ENCODE assay signal across 31 cellular contexts in the genomic region with DNA sequence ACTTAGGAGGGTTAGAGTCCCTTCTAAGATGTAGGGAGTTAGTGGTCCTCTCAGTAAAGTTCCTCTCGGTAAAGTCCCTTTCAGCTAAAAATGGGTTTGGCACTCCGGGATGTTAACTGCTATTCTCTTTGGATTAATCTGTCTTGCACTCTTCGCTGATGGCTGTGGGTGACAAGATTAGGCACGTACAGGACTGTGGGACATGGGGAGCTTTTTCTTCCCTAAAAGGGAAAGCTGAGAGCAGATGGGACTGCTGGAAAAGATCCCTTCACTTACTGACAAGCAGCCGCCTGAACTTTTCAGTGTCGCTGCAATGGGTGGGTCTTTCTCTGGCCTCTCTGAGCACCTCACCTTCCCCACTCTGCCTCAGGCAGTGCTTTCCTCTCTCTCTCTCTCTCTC. TPM values are rescaled to one million over a fixed set of nuclear protein-coding genes. Genes with fewer than 3 reads are reported as not detected.
"Had no signal": no experiment of that assay in that cellular context is flagged by ENCODE, and none has a peak within 500 bp of the region (broad histone marks: within the 10 kb centered on the region; RNA-seq: fewer than 3 reads in every experiment).

No MANE protein-coding gene starts in this region.

- H3K27me3 ChIP-seq: ovary, vagina had no signal

- H3K36me3 ChIP-seq: ovary, prostate gland, thoracic aorta, vagina had no signal

- H3K4me1 Mint-ChIP-seq: activated CD4-positive, alpha-beta T cell treated with anti-CD3 and anti-CD28 coated beads for 36 hours; activated naive CD4-positive, alpha-beta T cell treated with anti-CD3 and anti-CD28 coated beads, Interleukin-2, amount 50 U/mL, for 24 hours; central memory CD8-positive, alpha-beta T cell; mesothelial cell of epicardium; naive thymus-derived CD8-positive, alpha-beta T cell; stimulated activated effector memory CD8-positive, alpha-beta T cell treated with anti-CD3 and anti-CD28 coated beads, Interleukin-12 subunit alpha, Interleukin-12 subunit beta, amount 100 ng/mL, for 72 hours; stimulated activated naive CD8-positive, alpha-beta T cell treated with anti-CD3 and anti-CD28 coated beads, Interleukin-15, amount 100 ng/mL, for 72 hours; WTC11 had no signal

- H3K27ac Mint-ChIP-seq: activated CD4-positive, alpha-beta T cell treated with anti-CD3 and anti-CD28 coated beads for 36 hours; activated naive CD4-positive, alpha-beta T cell treated with anti-CD3 and anti-CD28 coated beads, Interleukin-2, amount 50 U/mL, for 24 hours; activated T-cell treated with anti-CD3 and anti-CD28 coated beads, Interleukin-2, amount 50 U/mL, for 72 hours; brain; effector memory CD8-positive, alpha-beta T cell; mesothelial cell of epicardium; naive thymus-derived CD8-positive, alpha-beta T cell; stimulated activated effector memory CD8-positive, alpha-beta T cell treated with anti-CD3 and anti-CD28 coated beads, Interleukin-12 subunit alpha, Interleukin-12 subunit beta, amount 100 ng/mL, for 72 hours; stimulated activated naive CD8-positive, alpha-beta T cell treated with anti-CD3 and anti-CD28 coated beads, Interleukin-15, amount 100 ng/mL, for 72 hours; T-helper 1 cell treated with Interleukin-12 subunit alpha and Interleukin-12 subunit beta and Interleukin-4 antibody, amounts not matched to agents 30 μg/mL and 1 μg/mL, for 36 hours; type B pancreatic cell; WTC11 had no signal

- H3K36me3 Mint-ChIP-seq: activated naive CD4-positive, alpha-beta T cell treated with anti-CD3 and anti-CD28 coated beads, Interleukin-2, amount 50 U/mL, for 24 hours; brain; mesothelial cell of epicardium; naive thymus-derived CD8-positive, alpha-beta T cell; stimulated activated effector memory CD8-positive, alpha-beta T cell treated with anti-CD3 and anti-CD28 coated beads, Interleukin-12 subunit alpha, Interleukin-12 subunit beta, amount 100 ng/mL, for 72 hours; type B pancreatic cell had no signal

- H3K27me3 Mint-ChIP-seq: activated naive CD4-positive, alpha-beta T cell treated with anti-CD3 and anti-CD28 coated beads, Interleukin-2, amount 50 U/mL, for 24 hours; stimulated activated naive CD8-positive, alpha-beta T cell treated with anti-CD3 and anti-CD28 coated beads, Interleukin-15, amount 100 ng/mL, for 72 hours had no signal

- H3K4me3 Mint-ChIP-seq: activated CD4-positive, alpha-beta T cell treated with anti-CD3 and anti-CD28 coated beads for 36 hours; activated naive CD4-positive, alpha-beta T cell treated with anti-CD3 and anti-CD28 coated beads, Interleukin-2, amount 50 U/mL, for 24 hours; activated T-cell treated with anti-CD3 and anti-CD28 coated beads, Interleukin-2, amount 50 U/mL, for 72 hours; brain; central memory CD8-positive, alpha-beta T cell; effector memory CD8-positive, alpha-beta T cell; mesothelial cell of epicardium; naive thymus-derived CD8-positive, alpha-beta T cell; stimulated activated effector memory CD8-positive, alpha-beta T cell treated with anti-CD3 and anti-CD28 coated beads, Interleukin-12 subunit alpha, Interleukin-12 subunit beta, amount 100 ng/mL, for 72 hours; stimulated activated naive CD8-positive, alpha-beta T cell treated with anti-CD3 and anti-CD28 coated beads, Interleukin-15, amount 100 ng/mL, for 72 hours; T-helper 1 cell treated with Interleukin-12 subunit alpha and Interleukin-12 subunit beta and Interleukin-4 antibody, amounts not matched to agents 30 μg/mL and 1 μg/mL, for 36 hours; type B pancreatic cell; WTC11 had no signal

- H3K27ac ChIP-seq: ovary, prostate gland, skin epidermis, thoracic aorta, vagina had no signal

- ATAC-seq: activated CD4-positive, alpha-beta T cell treated with anti-CD3 and anti-CD28 coated beads for 36 hours; activated T-cell treated with anti-CD3 and anti-CD28 coated beads, Interleukin-2, amount 50 U/mL, for 72 hours; effector memory CD8-positive, alpha-beta T cell; esophagus mucosa; left lobe of liver; naive thymus-derived CD8-positive, alpha-beta T cell; stimulated activated effector memory CD8-positive, alpha-beta T cell treated with anti-CD3 and anti-CD28 coated beads, Interleukin-12 subunit alpha, Interleukin-12 subunit beta, amount 100 ng/mL, for 72 hours; stimulated activated naive CD8-positive, alpha-beta T cell treated with anti-CD3 and anti-CD28 coated beads, Interleukin-15, amount 100 ng/mL, for 72 hours; WTC11 had no signal

- H3K4me1 ChIP-seq: prostate gland, vagina had no signal

- DNase-seq: activated CD4-positive, alpha-beta T cell treated with anti-CD3 and anti-CD28 coated beads for 36 hours; activated CD4-positive, alpha-beta T cell treated with anti-CD3 and anti-CD28 coated beads, Interleukin-2, amount 50 U/mL, for 48 hours; activated gamma-delta T cell treated with Interleukin-2 at 50 U/mL for 16 hours; activated T-cell treated with anti-CD3 and anti-CD28 coated beads, Interleukin-2, amount 50 U/mL, for 72 hours; aorta; effector memory CD8-positive, alpha-beta T cell; naive thymus-derived CD8-positive, alpha-beta T cell; stimulated activated CD4-positive, alpha-beta T cell treated with anti-CD3 and anti-CD28 coated beads, Interleukin-1b, Interleukin-23, amount 100 ng/mL, for 48 hours; stimulated activated naive CD8-positive, alpha-beta T cell treated with anti-CD3 and anti-CD28 coated beads, Interleukin-15, amount 100 ng/mL, for 72 hours; T1000 had no signal

- H3K4me3 ChIP-seq: ovary, prostate gland, skin epidermis, thoracic aorta, vagina had no signal

- H3K9me3 Mint-ChIP-seq: activated naive CD4-positive, alpha-beta T cell treated with anti-CD3 and anti-CD28 coated beads, Interleukin-2, amount 50 U/mL, for 24 hours; activated T-cell treated with anti-CD3 and anti-CD28 coated beads, Interleukin-2, amount 50 U/mL, for 72 hours; brain; central memory CD8-positive, alpha-beta T cell; effector memory CD8-positive, alpha-beta T cell; mesothelial cell of epicardium; naive thymus-derived CD8-positive, alpha-beta T cell; stimulated activated effector memory CD8-positive, alpha-beta T cell treated with anti-CD3 and anti-CD28 coated beads, Interleukin-12 subunit alpha, Interleukin-12 subunit beta, amount 100 ng/mL, for 72 hours; stimulated activated naive CD8-positive, alpha-beta T cell treated with anti-CD3 and anti-CD28 coated beads, Interleukin-15, amount 100 ng/mL, for 72 hours; T-helper 1 cell treated with Interleukin-12 subunit alpha and Interleukin-12 subunit beta and Interleukin-4 antibody, amounts not matched to agents 30 μg/mL and 1 μg/mL, for 36 hours; type B pancreatic cell had no signal

- H3K9me3 ChIP-seq: ovary, prostate gland, thoracic aorta, vagina had no signal

RNA-seq across cellular contexts. Expression of gene HHATL, which starts 16.4 kb away (rescaled TPM):
- total RNA-seq: activated CD4-positive, alpha-beta T cell treated with anti-CD3 and anti-CD28 coated beads for 36 hours; activated CD8-positive, alpha-beta memory T cell treated with anti-CD3 and anti-CD28 coated beads for 36 hours; activated T-cell treated with anti-CD3 and anti-CD28 coated beads, Interleukin-2, amount 50 U/mL, for 72 hours; aorta; dermis microvascular lymphatic vessel endothelial cell; endothelial cell of umbilical vein; esophagus mucosa; frontal cortex; lung microvascular endothelial cell; mesothelial cell of epicardium; naive thymus-derived CD8-positive, alpha-beta T cell; thoracic aorta; vagina had no signal
- polyA plus RNA-seq: endothelial cell of umbilical vein; keratinocyte; naive thymus-derived CD8-positive, alpha-beta T cell had no signal

RNA-seq across cellular contexts. Expression of gene KLHL40, which starts 33.7 kb away (rescaled TPM):
- total RNA-seq: activated CD4-positive, alpha-beta T cell treated with anti-CD3 and anti-CD28 coated beads for 36 hours; activated CD8-positive, alpha-beta memory T cell treated with anti-CD3 and anti-CD28 coated beads for 36 hours; activated T-cell treated with anti-CD3 and anti-CD28 coated beads, Interleukin-2, amount 50 U/mL, for 72 hours; aorta; dermis microvascular lymphatic vessel endothelial cell; endothelial cell of umbilical vein; esophagus mucosa; left lobe of liver; lung microvascular endothelial cell; mesothelial cell of epicardium; naive thymus-derived CD8-positive, alpha-beta T cell; ovary; thoracic aorta; vagina; WTC11 had no signal
- polyA plus RNA-seq: endothelial cell of umbilical vein; keratinocyte; naive thymus-derived CD8-positive, alpha-beta T cell; ovary had no signal

RNA-seq across cellular contexts. Expression of gene CCDC13, which starts 54.1 kb away (rescaled TPM):
- total RNA-seq: esophagus mucosa had no signal
- polyA plus RNA-seq: naive thymus-derived CD8-positive, alpha-beta T cell had no signal
